In genomic region chr13:62799038-62799535, GRCh38 we compare ENCODE assay signal across 19 cellular contexts.
A peak's percentile ranks its signal among the peaks of the same experiment; 100 is the strongest.
DNase-seq lines count a peak whose midpoint lies in the region; ATAC-seq and TF ChIP-seq lines count a peak whose summit lies in the region.
"Had no signal": no experiment of that assay in that cellular context is flagged by ENCODE, and none has a peak within 500 bp of the region (broad histone marks: within the 10 kb centered on the region; RNA-seq: fewer than 3 reads in every experiment).

No MANE protein-coding gene starts in this region.

- no peaks in the 10 kb centered on the region for H3K9me3 Mint-ChIP-seq in chondrocyte (ENCODE audit: low read depth)

- H3K4me1 Mint-ChIP-seq in chondrocyte (ENCODE audit: low read depth) = no peaks in the 10 kb centered on the region
- H3K4me1 Mint-ChIP-seq: CD14-positive monocyte; CD4-positive, alpha-beta memory T cell had no signal

- no peaks in the 10 kb centered on the region for H3K9me3 ChIP-seq in effector memory CD4-positive, alpha-beta T cell (ENCODE audit: control insufficient read depth, low read length)
- no peaks in the 10 kb centered on the region for H3K9me3 ChIP-seq in right cardiac atrium (ENCODE audit: control insufficient read depth, low read length)
- H3K9me3 ChIP-seq: A549 had no signal

- no peaks in the 10 kb centered on the region for H3K36me3 Mint-ChIP-seq in chondrocyte (ENCODE audit: low read depth)
- H3K36me3 Mint-ChIP-seq: CD14-positive monocyte; CD4-positive, alpha-beta memory T cell had no signal

- peak; percentile 24 for DNase-seq in Right ventricle myocardium superior
- no peak for DNase-seq in left ventricle myocardium superior
- DNase-seq in chondrocyte (ENCODE audit: low spot score) = peak; percentile 64
- DNase-seq in posterior vena cava (ENCODE audit: low spot score) = peak; percentile 57
- DNase-seq in effector memory CD4-positive, alpha-beta T cell = no peak
- DNase-seq in right cardiac atrium = no peak
- DNase-seq: AML-193; CD4-positive, alpha-beta memory T cell; DMS79 treated with DMSO at 0.1 percent for 48 hours; GF-D8; GOT3; H7; HFFc6 had no signal

- WGBS in right cardiac atrium = 84% methylated on average over 8 of the region's 8 CpGs

- no peak for ATAC-seq in Right ventricle myocardium superior (ENCODE audit: poor library complexity)
- ATAC-seq in left ventricle myocardium superior = no peak
- ATAC-seq in GM18502 (IDR thresholded peaks at IDR 0.05; ENCODE audit: poor library complexity, unreplicated experiment) = no peak
- no peak for ATAC-seq in right cardiac atrium
- ATAC-seq: A549, HCT116, HepG2 had no signal

- intact Hi-C loops in Right ventricle myocardium superior (cut with DNase I) (no loop called here), left ventricle myocardium superior (cut with micrococcal nuclease) (no loop called here), posterior vena cava (cut with DNase I) (no loop called here), right cardiac atrium (cut with DNase I) (no loop called here)

- H3K4me1 ChIP-seq in effector memory CD4-positive, alpha-beta T cell (ENCODE audit: control insufficient read depth, insufficient read depth, low read length, poor library complexity, severe bottlenecking) = no peaks in the 10 kb centered on the region
- H3K4me1 ChIP-seq in right cardiac atrium (ENCODE audit: control insufficient read depth, insufficient read depth, low read length) = no peaks in the 10 kb centered on the region
- H3K4me1 ChIP-seq: A549 had no signal

- H3K27me3 Mint-ChIP-seq in chondrocyte (ENCODE audit: low read depth) = no peaks in the 10 kb centered on the region
- H3K27me3 Mint-ChIP-seq: CD4-positive, alpha-beta memory T cell had no signal

- no peak overlapping the region for H3K27ac ChIP-seq in effector memory CD4-positive, alpha-beta T cell (ENCODE audit: insufficient read depth, low read length, poor library complexity, severe bottlenecking)
- no peak overlapping the region for H3K27ac ChIP-seq in right cardiac atrium (ENCODE audit: low read length)
- H3K27ac ChIP-seq: 22Rv1, A549 had no signal

- no peak for TF ChIP-seq CTCF in chondrocyte (IDR thresholded peaks at IDR 0.05)

- no peak overlapping the region for H3K4me3 Mint-ChIP-seq in chondrocyte (ENCODE audit: unreplicated experiment)
- H3K4me3 Mint-ChIP-seq: CD14-positive monocyte; CD4-positive, alpha-beta memory T cell; HFFc6 had no signal

- no peaks in the 10 kb centered on the region for H3K36me3 ChIP-seq in effector memory CD4-positive, alpha-beta T cell (ENCODE audit: control insufficient read depth, insufficient read depth, low read length)

- no peak overlapping the region for H3K27ac Mint-ChIP-seq in chondrocyte (ENCODE audit: unreplicated experiment)
- H3K27ac Mint-ChIP-seq: CD14-positive monocyte; CD4-positive, alpha-beta memory T cell; HFFc6 had no signal

- H3K27me3 ChIP-seq in effector memory CD4-positive, alpha-beta T cell (replicated peaks; ENCODE audit: control insufficient read depth, insufficient read depth, low read length, poor library complexity, severe bottlenecking) = no peaks in the 10 kb centered on the region
- H3K27me3 ChIP-seq in right cardiac atrium (ENCODE audit: control insufficient read depth, insufficient read depth) = no peaks in the 10 kb centered on the region

- no peak overlapping the region for H3K4me3 ChIP-seq in effector memory CD4-positive, alpha-beta T cell (ENCODE audit: insufficient read depth, low read depth, low read length, poor library complexity, severe bottlenecking)
- H3K4me3 ChIP-seq in right cardiac atrium (ENCODE audit: low read length) = no peak overlapping the region
- H3K4me3 ChIP-seq: A549 had no signal

Comparison
In these comparisons a context has a peak if more than half of its experiments do, and no peak if none do; other contexts are left out.
1. DNase-seq: peak in Right ventricle myocardium superior (single experiment), chondrocyte (single experiment) and posterior vena cava (single experiment); none in left ventricle myocardium superior (single experiment), effector memory CD4-positive, alpha-beta T cell (0 of 3) and right cardiac atrium (0 of 3).